Comparison of ENCODE assay signal across 14 cellular contexts in the genomic region with DNA sequence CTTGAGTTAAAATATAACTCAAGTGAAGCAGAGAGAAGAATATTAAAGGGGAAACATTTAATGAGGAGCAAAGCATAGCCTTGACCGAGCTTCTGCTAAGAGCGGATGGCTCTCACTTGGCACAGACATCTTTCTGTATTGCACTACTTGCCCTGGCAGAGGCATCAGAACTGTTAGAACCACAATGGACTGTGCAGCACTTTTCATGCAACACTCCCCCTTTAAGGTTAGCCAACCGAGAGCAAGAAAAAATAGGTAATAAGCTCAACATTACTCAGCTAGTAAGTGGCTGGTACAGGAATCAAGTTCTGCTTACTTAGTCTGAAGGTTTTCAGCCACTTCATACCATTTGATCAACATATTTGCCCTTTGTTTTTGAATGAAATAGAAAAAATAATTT. TPM values are rescaled to one million over a fixed set of nuclear protein-coding genes. Genes with fewer than 3 reads are reported as not detected.
DNase-seq lines count a peak whose midpoint lies in the region; ATAC-seq and TF ChIP-seq lines count a peak whose summit lies in the region.
"Had no signal": no experiment of that assay in that cellular context is flagged by ENCODE, and none has a peak within 500 bp of the region (broad histone marks: within the 10 kb centered on the region; RNA-seq: fewer than 3 reads in every experiment).

No MANE protein-coding gene starts in this region.

- H3K27ac Mint-ChIP-seq in stimulated activated memory B cell treated with anti-CD40 and anti-IgM and Interleukin-4, amounts not matched to agents 10 μg/mL and 1 μg/mL and 100 μg/mL, for 72 hours: peak overlapping the region; percentile 87
- no peak overlapping the region for H3K27ac Mint-ChIP-seq in nephron progenitor cell

- H3K27me3 Mint-ChIP-seq in stimulated activated memory B cell treated with anti-CD40 and anti-IgM and Interleukin-4, amounts not matched to agents 10 μg/mL and 1 μg/mL and 100 μg/mL, for 72 hours: no peaks in the 10 kb centered on the region
- no peaks in the 10 kb centered on the region for H3K27me3 Mint-ChIP-seq in nephron progenitor cell (ENCODE audit: low read depth, poor library complexity)

- H3K36me3 ChIP-seq in Karpas-422 (ENCODE audit: insufficient read depth, low read length): no peaks in the 10 kb centered on the region
- no peaks in the 10 kb centered on the region for H3K36me3 ChIP-seq in gastroesophageal sphincter

- H3K27ac ChIP-seq in Karpas-422 (ENCODE audit: low read length) (no peak overlapping the region), gastroesophageal sphincter (peak overlapping the region in 3 of 4 donors; percentile 55 to 82 (median 81))

- no peak overlapping the region for H2AFZ ChIP-seq in Karpas-422 (ENCODE audit: low read length)

- H3K9me2 ChIP-seq in Karpas-422 (replicated peaks; ENCODE audit: insufficient read depth, low read length): no peaks in the 10 kb centered on the region

- peaks cover 28% of the 10 kb centered on the region; the same call in 1 of the 2 replicates for H4K20me1 ChIP-seq in Karpas-422 (ENCODE audit: insufficient read depth, low read depth, low read length)

- H3K4me3 Mint-ChIP-seq in stimulated activated memory B cell treated with anti-CD40 and anti-IgM and Interleukin-4, amounts not matched to agents 10 μg/mL and 1 μg/mL and 100 μg/mL, for 72 hours: no peak overlapping the region
- no peak overlapping the region for H3K4me3 Mint-ChIP-seq in nephron progenitor cell
- H3K4me3 Mint-ChIP-seq: activated T-cell treated with anti-CD3 and anti-CD28 coated beads, Interleukin-2, amount 50 U/mL, for 4 hours had no signal

- peak; percentile 25 to 32 for ATAC-seq in activated CD4-positive, CD25-positive, alpha-beta regulatory T cell treated with anti-CD3 and anti-CD28 coated beads, Interleukin-2, amount 50 U/mL, for 24 hours
- no peak for ATAC-seq in gastroesophageal sphincter
- ATAC-seq in stimulated activated memory B cell treated with anti-CD40 and anti-IgM and Interleukin-4, amounts not matched to agents 10 μg/mL and 1 μg/mL and 100 μg/mL, for 72 hours: no peak
- ATAC-seq: activated T-cell treated with anti-CD3 and anti-CD28 coated beads, Interleukin-2, amount 50 U/mL, for 4 hours had no signal

- WGBS in gastroesophageal sphincter (ENCODE audit: low coverage in 1 of 2), 2 donors: 78 to 82% methylated on average over 3 of the region's 3 CpGs

- peaks cover 54% of the 10 kb centered on the region for H3K79me2 ChIP-seq in Karpas-422 (ENCODE audit: low read length)

- DNase-seq in activated CD4-positive, CD25-positive, alpha-beta regulatory T cell (lab: John Stamatoyannopoulos, UW): no peak
- DNase-seq in Karpas-422 (no peak), glomerular visceral epithelial cell (ENCODE audit: extremely low spot score) (no peak), nephron progenitor cell (no peak), NCI-H524 (lab: John Stamatoyannopoulos, UW) (no peak)
- DNase-seq: activated T-cell treated with anti-CD3 and anti-CD28 coated beads, Interleukin-2, amount 50 U/mL, for 4 hours; DMS53; hypothalamus; MM.1S; NCI-H524 treated with DMSO at 0.1 percent for 48 hours; testis had no signal

- H3K27me3 ChIP-seq in Karpas-422 (ENCODE audit: low read length) (no peaks in the 10 kb centered on the region), gastroesophageal sphincter (no peaks in the 10 kb centered on the region)
- H3K27me3 ChIP-seq: testis had no signal

- no peak overlapping the region for H3K9ac ChIP-seq in Karpas-422 (ENCODE audit: low read length)

- no peak for TF ChIP-seq CTCF in gastroesophageal sphincter (IDR thresholded peaks at IDR 0.05)
- TF ChIP-seq CTCF in nephron progenitor cell (IDR thresholded peaks at IDR 0.05): no peak

- peaks cover 3% of the 10 kb centered on the region for H3K36me3 Mint-ChIP-seq in stimulated activated memory B cell treated with anti-CD40 and anti-IgM and Interleukin-4, amounts not matched to agents 10 μg/mL and 1 μg/mL and 100 μg/mL, for 72 hours
- peaks cover 47% of the 10 kb centered on the region for H3K36me3 Mint-ChIP-seq in nephron progenitor cell (ENCODE audit: low read depth)

- no peak for TF ChIP-seq POLR2A in gastroesophageal sphincter (IDR thresholded peaks at IDR 0.05)

- H3K4me3 ChIP-seq in Karpas-422 (ENCODE audit: low read length): no peak overlapping the region
- H3K4me3 ChIP-seq in gastroesophageal sphincter: no peak overlapping the region
- H3K4me3 ChIP-seq: testis had no signal

- peak overlapping the region; percentile 2 for H3K4me2 ChIP-seq in Karpas-422 (ENCODE audit: low read depth, low read length, poor library complexity, severe bottlenecking)

- H3K9me3 Mint-ChIP-seq in stimulated activated memory B cell treated with anti-CD40 and anti-IgM and Interleukin-4, amounts not matched to agents 10 μg/mL and 1 μg/mL and 100 μg/mL, for 72 hours: no peaks in the 10 kb centered on the region
- H3K9me3 Mint-ChIP-seq in nephron progenitor cell: peaks cover 22% of the 10 kb centered on the region
- H3K9me3 Mint-ChIP-seq: activated T-cell treated with anti-CD3 and anti-CD28 coated beads, Interleukin-2, amount 50 U/mL, for 4 hours had no signal

- H3K4me1 ChIP-seq in Karpas-422 (ENCODE audit: low read length) (peaks cover 35% of the 10 kb centered on the region), gastroesophageal sphincter (peaks cover 31 to 73% (median 39%) of the 10 kb centered on the region in 3 donors)

- H3K4me1 Mint-ChIP-seq in stimulated activated memory B cell treated with anti-CD40 and anti-IgM and Interleukin-4, amounts not matched to agents 10 μg/mL and 1 μg/mL and 100 μg/mL, for 72 hours: peaks cover 60% of the 10 kb centered on the region
- H3K4me1 Mint-ChIP-seq in nephron progenitor cell: peaks cover 21% of the 10 kb centered on the region

- TF ChIP-seq EP300 in gastroesophageal sphincter (IDR thresholded peaks at IDR 0.05): no peak

- H3K9me3 ChIP-seq in Karpas-422 (ENCODE audit: low read length): no peaks in the 10 kb centered on the region
- H3K9me3 ChIP-seq in gastroesophageal sphincter: no peaks in the 10 kb centered on the region
- H3K9me3 ChIP-seq: testis had no signal

RNA-seq across cellular contexts. Expression of a gene that starts 33.7 kb away (rescaled TPM):
- 27.7 and 39.7 TPM in 2 replicates for total RNA-seq in Karpas-422 (2014; rRNA removed; shearing (Covaris generic); ENCODE audit: low replicate concordance)
- 10 to 100 TPM; 44.5 to 68.6 (median 65.6) TPM for total RNA-seq in gastroesophageal sphincter

Comparison
In these comparisons a context has a peak if more than half of its experiments do, and no peak if none do; other contexts are left out.
1. ATAC-seq: peak in activated CD4-positive, CD25-positive, alpha-beta regulatory T cell treated with anti-CD3 and anti-CD28 coated beads, Interleukin-2, amount 50 U/mL, for 24 hours (2 of 2); none in gastroesophageal sphincter (single experiment) and stimulated activated memory B cell treated with anti-CD40 and anti-IgM and Interleukin-4, amounts not matched to agents 10 μg/mL and 1 μg/mL and 100 μg/mL, for 72 hours (single experiment).